In genomic region chr20:47258745-47259695, GRCh38 we compare ENCODE assay signal across 1 cellular context.
TF ChIP-seq lines count a peak whose summit lies in the region.

No MANE protein-coding gene starts in this region.

TF ChIP-seq in WTC11, 78 proteins besides CTCF, POLR2A, EP300 and RAD21 (continued from another document):
- no peak for TF ChIP-seq ZNF532 (CRISPR knock-in tag; IDR thresholded peaks at IDR 0.05; ENCODE audit: borderline replicate concordance)
- TF ChIP-seq, protein P1, sequence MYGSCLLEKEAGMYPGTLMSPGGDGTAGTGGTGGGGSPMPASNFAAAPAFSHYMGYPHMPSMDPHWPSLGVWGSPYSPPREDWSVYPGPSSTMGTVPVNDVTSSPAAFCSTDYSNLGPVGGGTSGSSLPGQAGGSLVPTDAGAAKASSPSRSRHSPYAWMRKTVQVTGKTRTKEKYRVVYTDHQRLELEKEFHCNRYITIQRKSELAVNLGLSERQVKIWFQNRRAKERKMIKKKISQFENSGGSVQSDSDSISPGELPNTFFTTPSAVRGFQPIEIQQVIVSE (CRISPR knock-in tag; IDR thresholded peaks at IDR 0.05; ENCODE audit: borderline replicate concordance) = no peak
- no peak for TF ChIP-seq NR1H2 (CRISPR knock-in tag; IDR thresholded peaks at IDR 0.05)
- no peak for TF ChIP-seq ZNF219 (CRISPR knock-in tag; IDR thresholded peaks at IDR 0.05; ENCODE audit: borderline replicate concordance)
- no peak for TF ChIP-seq ZNF232 (CRISPR knock-in tag; IDR thresholded peaks at IDR 0.05)
TF ChIP-seq in WTC11: peak in this region for 0.
